Comparison of ENCODE assay signal across 21 cellular contexts in genomic region chr20:53931597-53931996, GRCh38.
"Had no signal": no experiment of that assay in that cellular context is flagged by ENCODE, and none has a peak within 500 bp of the region (broad histone marks: within the 10 kb centered on the region; RNA-seq: fewer than 3 reads in every experiment).

No MANE protein-coding gene starts in this region.

- H3K4me3 Mint-ChIP-seq: activated CD4-positive, alpha-beta memory T cell treated with anti-CD3 and anti-CD28 coated beads for 36 hours; activated naive CD8-positive, alpha-beta T cell; activated T-helper 1 cell treated with anti-CD3 and anti-CD28 coated beads, Interleukin-12 subunit alpha, Interleukin-12 subunit beta, Interleukin-2, Interleukin-4 antibody, amounts not matched to agents 30 ng/mL and 10 ng/mL and 1 ng/mL, durations not matched to agents 14 hours and 24 hours and 36 hours; endodermal cell; T-helper 2 cell treated with Interferon-gamma antibody and Interleukin-4, amounts not matched to agents 5 μg/mL and 100 μg/mL, for 36 hours; WTC11 had no signal

- H3K36me3 ChIP-seq: left ventricle myocardium inferior, tibial nerve, uterus had no signal

- H3K4me1 ChIP-seq: uterus had no signal

- FAIRE-seq: frontal cortex had no signal

- H3K36me3 Mint-ChIP-seq: activated CD4-positive, alpha-beta memory T cell treated with anti-CD3 and anti-CD28 coated beads for 36 hours; activated naive CD8-positive, alpha-beta T cell; WTC11 had no signal

- H3K27me3 ChIP-seq: tibial nerve, uterus had no signal

- H3K27ac ChIP-seq: left ventricle myocardium inferior, uterus had no signal

- H3K27ac Mint-ChIP-seq: activated CD4-positive, alpha-beta memory T cell treated with anti-CD3 and anti-CD28 coated beads for 36 hours; endodermal cell; T-helper 2 cell treated with Interferon-gamma antibody and Interleukin-4, amounts not matched to agents 5 μg/mL and 100 μg/mL, for 36 hours; WTC11 had no signal

- H3K4me3 ChIP-seq: left ventricle myocardium inferior, tibial nerve, uterus had no signal

- DNase-seq: activated CD4-positive, alpha-beta memory T cell treated with anti-CD3 and anti-CD28 coated beads for 36 hours; activated CD4-positive, alpha-beta T cell treated with anti-CD3 and anti-CD28 coated beads for 4 hours; activated gamma-delta T cell treated with Interleukin-2 at 50 U/mL for 16 hours; activated T-cell treated with anti-CD3 and anti-CD28 coated beads for 4 hours; amniotic stem cell; endodermal cell; head of caudate nucleus; left ventricle myocardium inferior; occipital lobe; posterior cingulate gyrus; stimulated activated CD4-positive, alpha-beta T cell treated with anti-CD3 and anti-CD28 coated beads, Interleukin-12 subunit alpha, Interleukin-12 subunit beta, amount 100 ng/mL, for 4 hours; stimulated activated CD4-positive, alpha-beta T cell treated with anti-CD3 and anti-CD28 coated beads, Interleukin-1b, Interleukin-23, amount 100 ng/mL, for 48 hours; stimulated activated CD8-positive, alpha-beta memory T cell treated with anti-CD3 and anti-CD28 coated beads, Interleukin-4, amount 100 ng/mL, for 48 hours; stimulated activated naive CD8-positive, alpha-beta T cell treated with anti-CD3 and anti-CD28 coated beads, Interleukin-15, Interleukin-2, amounts not matched to agents 100 U/mL and 50 U/mL, for 24 hours; uterus had no signal

- H3K9me3 ChIP-seq: left ventricle myocardium inferior, tibial nerve, uterus had no signal

- ATAC-seq: stimulated activated naive CD8-positive, alpha-beta T cell treated with anti-CD3 and anti-CD28 coated beads, Interleukin-15, Interleukin-2, amounts not matched to agents 100 U/mL and 50 U/mL, for 24 hours; WTC11 had no signal

- H3K9me3 Mint-ChIP-seq: activated CD4-positive, alpha-beta memory T cell treated with anti-CD3 and anti-CD28 coated beads for 36 hours; activated T-helper 1 cell treated with anti-CD3 and anti-CD28 coated beads, Interleukin-12 subunit alpha, Interleukin-12 subunit beta, Interleukin-2, Interleukin-4 antibody, amounts not matched to agents 30 ng/mL and 10 ng/mL and 1 ng/mL, durations not matched to agents 14 hours and 24 hours and 36 hours; endodermal cell; T-helper 2 cell treated with Interferon-gamma antibody and Interleukin-4, amounts not matched to agents 5 μg/mL and 100 μg/mL, for 36 hours; WTC11 had no signal

- H3K27me3 Mint-ChIP-seq: activated CD4-positive, alpha-beta memory T cell treated with anti-CD3 and anti-CD28 coated beads for 36 hours; activated naive CD8-positive, alpha-beta T cell had no signal
